Comparison of ENCODE assay signal across 1 cellular context in genomic region chr22:37162221-37163095, GRCh38.
TF ChIP-seq lines count a peak whose summit lies in the region.

No MANE protein-coding gene starts in this region.

TF ChIP-seq in GM12878, 131 proteins besides CTCF, POLR2A, EP300 and RAD21 (continued from another document and continues in another):
- TF ChIP-seq CUX1 (IDR thresholded peaks at IDR 0.05; ENCODE audit: insufficient replicate concordance, low read depth, low read length) (peak; percentile 64), ZNF592 (IDR thresholded peaks at IDR 0.05) (no peak), MTA3 (IDR thresholded peaks at IDR 0.05; ENCODE audit: borderline replicate concordance, low read length) (no peak), SIN3A (IDR thresholded peaks at IDR 0.05; ENCODE audit: low read depth, low read length) (no peak), ZBED1 (IDR thresholded peaks at IDR 0.05; ENCODE audit: borderline replicate concordance) (peak; percentile 86; the same call in 1 of the 2 replicates), HCFC1 (IDR thresholded peaks at IDR 0.05; ENCODE audit: low read length) (no peak; the same call in 1 of the 2 replicates), CHD2 (IDR thresholded peaks at IDR 0.05; ENCODE audit: borderline replicate concordance, low read depth, low read length) (peak; percentile 74; the same call in 1 of the 2 replicates), SRF (IDR thresholded peaks at IDR 0.05; ENCODE audit: low read depth in 2 of 2, low read length in 2 of 2) (0 out of 4 replicates have a peak, but pooled peaks of 1 of the 2 experiments have one; percentile 43), RAD51 (IDR thresholded peaks at IDR 0.05) (peak; percentile 66), GABPA (IDR thresholded peaks at IDR 0.05; ENCODE audit: low read depth) (no peak), ZNF217 (IDR thresholded peaks at IDR 0.05) (no peak; the same call in 1 of the 2 replicates), FOXK2 (IDR thresholded peaks at IDR 0.05) (no peak), CBFB (IDR thresholded peaks at IDR 0.05; ENCODE audit: low read depth) (peak; percentile 94), ASH2L (IDR thresholded peaks at IDR 0.05; ENCODE audit: borderline replicate concordance, low read depth) (peak; percentile 89; the same call in 1 of the 2 replicates), RBBP5 (conservative IDR thresholded peaks at IDR 0.05) (no peak; the same call in 1 of the 2 replicates), ATF3 (IDR thresholded peaks at IDR 0.05; ENCODE audit: borderline replicate concordance, extremely low read depth, low read depth, low read length) (no peak), PBX3 (IDR thresholded peaks at IDR 0.05; ENCODE audit: insufficient replicate concordance, low read depth, low read length) (peak; percentile 4), POLR2AphosphoS5 (IDR thresholded peaks at IDR 0.05; ENCODE audit: low read length) (peak; percentile 65; the same call in 1 of the 2 replicates), SMAD1 (IDR thresholded peaks at IDR 0.05; ENCODE audit: low read depth, partially characterized antibody) (peak; percentile 87), RUNX3 (IDR thresholded peaks at IDR 0.05; ENCODE audit: low read length) (no peak), GATAD2B (conservative IDR thresholded peaks at IDR 0.05; ENCODE audit: low read depth) (peak; percentile 94), REST (IDR thresholded peaks at IDR 0.05; ENCODE audit: low read depth, low read length) (no peak), ZBTB40 (IDR thresholded peaks at IDR 0.05; ENCODE audit: borderline replicate concordance) (no peak), POLR2AphosphoS2 (IDR thresholded peaks at IDR 0.05; ENCODE audit: low read depth, low read length) (no peak), RB1 (IDR thresholded peaks at IDR 0.05; ENCODE audit: borderline replicate concordance) (peak; percentile 58; the same call in 1 of the 2 replicates), CHD1 (IDR thresholded peaks at IDR 0.05; ENCODE audit: low read depth, low read length) (no peak), SKIL (IDR thresholded peaks at IDR 0.05; ENCODE audit: low read depth, poor library complexity, severe bottlenecking) (peak; percentile 98), ZNF207 (IDR thresholded peaks at IDR 0.05; ENCODE audit: borderline replicate concordance) (no peak; the same call in none of the 2 replicates), ATF7 (IDR thresholded peaks at IDR 0.05; ENCODE audit: low read depth) (peak; percentile 95), YY1 (IDR thresholded peaks at IDR 0.05; ENCODE audit: low read depth, low read length) (peak; percentile 84), MEF2B (IDR thresholded peaks at IDR 0.05; ENCODE audit: partially characterized antibody, poor library complexity, severe bottlenecking) (peak; percentile 99), SMC3 (IDR thresholded peaks at IDR 0.05; ENCODE audit: borderline replicate concordance, low read length) (peak; percentile 21; the same call in 1 of the 2 replicates), HDAC6 (IDR thresholded peaks at IDR 0.05; ENCODE audit: unreplicated experiment) (no peak), BCL3 (IDR thresholded peaks at IDR 0.05; ENCODE audit: borderline replicate concordance, insufficient read depth, low read depth, low read length, poor library complexity, severe bottlenecking) (peak; percentile 91), EGR1 (IDR thresholded peaks at IDR 0.05; ENCODE audit: borderline replicate concordance in 1 of 2, low read depth in 2 of 2, low read length in 2 of 2) (peak in 1 of 2 experiments; percentile 91; a peak in 2 of 3 replicates)
